24 cellular contexts compared by ENCODE assay signal in the genomic region with DNA sequence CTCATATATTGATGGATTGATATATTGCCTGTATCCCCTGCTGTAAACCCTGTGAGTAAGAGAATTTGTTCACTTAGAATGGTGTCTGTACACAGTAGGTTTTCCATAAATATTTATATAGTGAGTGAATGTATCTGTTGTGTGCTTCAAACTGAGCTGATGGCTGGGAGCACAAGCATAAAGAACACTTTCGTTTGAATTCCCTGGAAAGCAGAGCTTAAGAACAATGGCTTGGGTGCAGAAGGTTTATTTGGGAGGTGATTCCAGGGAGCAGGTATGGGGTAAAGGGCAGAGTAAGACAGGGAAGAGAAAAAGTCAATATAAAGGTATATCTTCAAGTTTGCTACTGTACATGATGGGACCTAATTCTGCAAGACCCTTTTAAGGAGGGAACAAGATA.
"Had no signal": no experiment of that assay in that cellular context is flagged by ENCODE, and none has a peak within 500 bp of the region (broad histone marks: within the 10 kb centered on the region; RNA-seq: fewer than 3 reads in every experiment).

No MANE protein-coding gene starts in this region.

- H3K4me3 ChIP-seq: coronary artery, dorsolateral prefrontal cortex, esophagus muscularis mucosa, gastroesophageal sphincter, heart right ventricle, left lung, lower lobe of right lung, mucosa of descending colon had no signal

- H3K36me3 Mint-ChIP-seq: mesothelial cell of epicardium had no signal

- H3K27ac ChIP-seq: coronary artery, dorsolateral prefrontal cortex, esophagus muscularis mucosa, foreskin keratinocyte, gastroesophageal sphincter, left lung, lower lobe of right lung had no signal

- H3K36me3 ChIP-seq: esophagus muscularis mucosa, gastroesophageal sphincter, heart right ventricle, left lung, lower lobe of right lung had no signal

- FAIRE-seq: colon, endothelial cell of umbilical vein, frontal cortex, islet of Langerhans, keratinocyte had no signal

- H3K9me3 ChIP-seq: esophagus muscularis mucosa, gastroesophageal sphincter, heart right ventricle, left lung, lower lobe of right lung, mucosa of descending colon had no signal

- H3K4me3 Mint-ChIP-seq: mesothelial cell of epicardium had no signal

- ATAC-seq: foreskin keratinocyte, gastroesophageal sphincter, left lung, mucosa of descending colon had no signal

- H3K27ac Mint-ChIP-seq: mesothelial cell of epicardium had no signal

- H3K4me1 ChIP-seq: esophagus muscularis mucosa, gastroesophageal sphincter, left lung, lower lobe of right lung had no signal

- H3K27me3 ChIP-seq: dorsolateral prefrontal cortex, esophagus muscularis mucosa, foreskin keratinocyte, gastroesophageal sphincter, heart right ventricle, left lung had no signal

- H3K9me3 Mint-ChIP-seq: mesothelial cell of epicardium had no signal

- DNase-seq: dermis blood vessel endothelial cell; dorsolateral prefrontal cortex; effector CD4-positive, alpha-beta T cell; effector memory CD4-positive, alpha-beta T cell; foreskin keratinocyte; glutamatergic neuron; head of caudate nucleus; heart right ventricle; hippocampal formation; left cardiac atrium; left lung; left ventricle myocardium superior; lower lobe of right lung; mesenchymal stem cell; mucosa of descending colon had no signal
